ENCODE assay signal across 1 cellular context in the genomic region with DNA sequence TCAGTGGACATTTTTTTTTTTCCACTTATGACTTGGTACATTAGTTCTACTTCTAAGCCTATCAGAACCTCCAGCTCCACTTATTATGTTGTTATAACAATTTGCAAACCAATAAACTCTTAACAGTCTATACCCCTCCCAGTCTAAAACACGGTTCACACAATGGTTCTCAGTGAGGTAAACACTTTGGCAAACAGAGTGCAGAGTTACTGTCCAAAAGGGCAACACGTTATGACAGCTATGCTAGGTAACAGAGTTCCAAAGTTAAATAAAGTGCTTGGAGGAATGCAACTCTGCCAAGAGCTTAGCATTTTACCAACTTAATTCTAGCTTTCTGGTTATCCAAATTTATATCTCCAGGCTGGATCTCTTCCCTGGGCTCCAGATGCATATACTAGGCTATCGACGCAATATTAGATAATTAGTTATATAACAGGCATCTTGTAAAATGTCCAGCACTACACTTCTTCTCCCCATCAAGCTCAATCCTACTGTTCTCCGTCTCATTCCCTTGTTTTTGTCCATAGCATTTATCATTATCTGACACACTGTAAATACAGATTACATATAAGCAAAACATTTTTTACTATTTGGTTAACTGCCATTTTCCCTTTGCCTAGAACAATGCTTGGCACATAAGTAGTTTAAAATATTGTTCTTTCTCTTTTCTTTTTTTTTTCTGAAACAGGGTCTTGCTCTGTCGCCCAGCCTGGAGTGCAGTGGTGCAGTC.
A peak's percentile ranks its signal among the peaks of the same experiment; 100 is the strongest.
TF ChIP-seq lines count a peak whose summit lies in the region.

No MANE protein-coding gene starts in this region.

TF ChIP-seq in HepG2, 621 proteins besides CTCF, POLR2A, EP300 and RAD21 (continued from another document):
- TF ChIP-seq, protein P1, sequence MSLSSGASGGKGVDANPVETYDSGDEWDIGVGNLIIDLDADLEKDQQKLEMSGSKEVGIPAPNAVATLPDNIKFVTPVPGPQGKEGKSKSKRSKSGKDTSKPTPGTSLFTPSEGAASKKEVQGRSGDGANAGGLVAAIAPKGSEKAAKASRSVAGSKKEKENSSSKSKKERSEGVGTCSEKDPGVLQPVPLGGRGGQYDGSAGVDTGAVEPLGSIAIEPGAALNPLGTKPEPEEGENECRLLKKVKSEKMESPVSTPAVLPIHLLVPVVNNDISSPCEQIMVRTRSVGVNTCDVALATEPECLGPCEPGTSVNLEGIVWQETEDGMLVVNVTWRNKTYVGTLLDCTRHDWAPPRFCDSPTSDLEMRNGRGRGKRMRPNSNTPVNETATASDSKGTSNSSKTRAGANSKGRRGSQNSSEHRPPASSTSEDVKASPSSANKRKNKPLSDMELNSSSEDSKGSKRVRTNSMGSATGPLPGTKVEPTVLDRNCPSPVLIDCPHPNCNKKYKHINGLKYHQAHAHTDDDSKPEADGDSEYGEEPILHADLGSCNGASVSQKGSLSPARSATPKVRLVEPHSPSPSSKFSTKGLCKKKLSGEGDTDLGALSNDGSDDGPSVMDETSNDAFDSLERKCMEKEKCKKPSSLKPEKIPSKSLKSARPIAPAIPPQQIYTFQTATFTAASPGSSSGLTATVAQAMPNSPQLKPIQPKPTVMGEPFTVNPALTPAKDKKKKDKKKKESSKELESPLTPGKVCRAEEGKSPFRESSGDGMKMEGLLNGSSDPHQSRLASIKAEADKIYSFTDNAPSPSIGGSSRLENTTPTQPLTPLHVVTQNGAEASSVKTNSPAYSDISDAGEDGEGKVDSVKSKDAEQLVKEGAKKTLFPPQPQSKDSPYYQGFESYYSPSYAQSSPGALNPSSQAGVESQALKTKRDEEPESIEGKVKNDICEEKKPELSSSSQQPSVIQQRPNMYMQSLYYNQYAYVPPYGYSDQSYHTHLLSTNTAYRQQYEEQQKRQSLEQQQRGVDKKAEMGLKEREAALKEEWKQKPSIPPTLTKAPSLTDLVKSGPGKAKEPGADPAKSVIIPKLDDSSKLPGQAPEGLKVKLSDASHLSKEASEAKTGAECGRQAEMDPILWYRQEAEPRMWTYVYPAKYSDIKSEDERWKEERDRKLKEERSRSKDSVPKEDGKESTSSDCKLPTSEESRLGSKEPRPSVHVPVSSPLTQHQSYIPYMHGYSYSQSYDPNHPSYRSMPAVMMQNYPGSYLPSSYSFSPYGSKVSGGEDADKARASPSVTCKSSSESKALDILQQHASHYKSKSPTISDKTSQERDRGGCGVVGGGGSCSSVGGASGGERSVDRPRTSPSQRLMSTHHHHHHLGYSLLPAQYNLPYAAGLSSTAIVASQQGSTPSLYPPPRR (CRISPR knock-in tag; IDR thresholded peaks at IDR 0.05; ENCODE audit: borderline replicate concordance): 0 out of 2 replicates have a peak, but pooled peaks have one; percentile 47
- no peak for TF ChIP-seq SCMH1 (CRISPR knock-in tag; IDR thresholded peaks at IDR 0.05; ENCODE audit: borderline replicate concordance)
- no peak for TF ChIP-seq ZNF652 (CRISPR knock-in tag; IDR thresholded peaks at IDR 0.05; ENCODE audit: borderline replicate concordance, low read depth)
- no peak for TF ChIP-seq GPN1 (CRISPR knock-in tag; IDR thresholded peaks at IDR 0.05; ENCODE audit: borderline replicate concordance)
- no peak for TF ChIP-seq ZNF317 (CRISPR knock-in tag; IDR thresholded peaks at IDR 0.05)
- TF ChIP-seq ZBTB20 (CRISPR knock-in tag; IDR thresholded peaks at IDR 0.05; ENCODE audit: borderline replicate concordance, low read depth): no peak
- TF ChIP-seq ZNF30 (CRISPR knock-in tag; IDR thresholded peaks at IDR 0.05): no peak
- no peak for TF ChIP-seq ZNF234 (CRISPR knock-in tag; conservative IDR thresholded peaks at IDR 0.05)
- TF ChIP-seq ZNF577 (CRISPR knock-in tag; IDR thresholded peaks at IDR 0.05; ENCODE audit: borderline replicate concordance, low read depth): no peak
- TF ChIP-seq GMEB1 (CRISPR knock-in tag; IDR thresholded peaks at IDR 0.05; ENCODE audit: borderline replicate concordance): no peak
- TF ChIP-seq SRSF4 (IDR thresholded peaks at IDR 0.05; ENCODE audit: low read depth, low read length, poor library complexity, severe bottlenecking): no peak
- TF ChIP-seq ZNF275 (CRISPR knock-in tag; IDR thresholded peaks at IDR 0.05; ENCODE audit: borderline replicate concordance): no peak
- TF ChIP-seq ZBTB33 (CRISPR knock-in tag; IDR thresholded peaks at IDR 0.05): no peak
- no peak for TF ChIP-seq ZNF879 (CRISPR knock-in tag; IDR thresholded peaks at IDR 0.05)
- TF ChIP-seq ARID5B (CRISPR knock-in tag; IDR thresholded peaks at IDR 0.05): peak; percentile 74
- TF ChIP-seq FOXP4 (CRISPR knock-in tag; IDR thresholded peaks at IDR 0.05): peak; percentile 95
- TF ChIP-seq NFATC3 (CRISPR knock-in tag; IDR thresholded peaks at IDR 0.05): no peak
- no peak for TF ChIP-seq SOX13 (IDR thresholded peaks at IDR 0.05)
- peak in 1 of 2 experiments; percentile 89; a peak in 2 of 4 replicates for TF ChIP-seq SOX13 (CRISPR knock-in tag; conservative IDR thresholded peaks at IDR 0.05 in 1 of 2, IDR thresholded peaks at IDR 0.05 in 1 of 2)
- no peak for TF ChIP-seq SALL2 (CRISPR knock-in tag; IDR thresholded peaks at IDR 0.05)
- TF ChIP-seq MAF1 (CRISPR knock-in tag; IDR thresholded peaks at IDR 0.05; ENCODE audit: borderline replicate concordance): no peak
